In the genomic region with DNA sequence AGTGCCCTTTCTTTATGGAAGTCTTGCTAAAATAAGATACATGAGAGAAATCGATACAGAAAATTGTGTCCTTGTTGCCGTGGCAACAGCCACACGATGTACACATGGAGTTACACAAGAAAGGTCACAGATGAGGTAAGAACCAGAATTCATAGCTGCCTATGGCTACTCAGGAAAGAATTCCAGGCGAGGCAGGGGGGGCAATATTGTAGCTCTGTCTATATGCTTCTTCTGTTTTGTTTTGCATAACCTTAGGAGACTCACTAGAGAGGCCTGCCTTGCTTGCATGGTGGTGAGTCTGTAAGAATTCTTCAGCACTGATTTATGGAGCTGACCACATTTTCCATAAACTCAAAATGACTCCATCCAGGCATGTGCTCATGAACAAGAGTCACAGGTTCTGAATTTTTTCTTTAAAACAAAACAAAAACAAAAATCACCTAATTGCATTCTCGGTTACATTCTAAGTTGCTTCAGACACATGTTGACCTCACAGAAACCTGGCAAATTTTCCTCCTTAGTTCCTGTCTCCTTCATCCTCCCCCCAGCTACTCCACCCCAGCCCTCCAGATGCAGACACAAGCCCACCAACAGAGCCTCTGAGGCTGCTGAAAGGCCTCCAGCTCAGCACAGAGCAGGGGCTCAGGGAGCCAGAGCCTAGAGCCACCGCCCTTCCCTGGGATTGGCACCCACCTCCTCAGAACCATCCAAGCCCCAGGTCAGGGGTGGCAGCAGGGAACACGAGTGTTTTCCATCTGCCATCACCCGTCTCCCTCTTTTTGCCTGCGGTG, we compare ENCODE assay signal across 2 cellular contexts.
TF ChIP-seq lines count a peak whose summit lies in the region.

No MANE protein-coding gene starts in this region.

TF ChIP-seq in IMR-90, 13 proteins besides CTCF, POLR2A, EP300 and RAD21 (continued from another document):
- TF ChIP-seq MXI1 (IDR thresholded peaks at IDR 0.05; ENCODE audit: borderline replicate concordance, low read depth, low read length), result 0 out of 2 replicates have a peak, but pooled peaks have one; percentile 37
- TF ChIP-seq, protein P1, sequence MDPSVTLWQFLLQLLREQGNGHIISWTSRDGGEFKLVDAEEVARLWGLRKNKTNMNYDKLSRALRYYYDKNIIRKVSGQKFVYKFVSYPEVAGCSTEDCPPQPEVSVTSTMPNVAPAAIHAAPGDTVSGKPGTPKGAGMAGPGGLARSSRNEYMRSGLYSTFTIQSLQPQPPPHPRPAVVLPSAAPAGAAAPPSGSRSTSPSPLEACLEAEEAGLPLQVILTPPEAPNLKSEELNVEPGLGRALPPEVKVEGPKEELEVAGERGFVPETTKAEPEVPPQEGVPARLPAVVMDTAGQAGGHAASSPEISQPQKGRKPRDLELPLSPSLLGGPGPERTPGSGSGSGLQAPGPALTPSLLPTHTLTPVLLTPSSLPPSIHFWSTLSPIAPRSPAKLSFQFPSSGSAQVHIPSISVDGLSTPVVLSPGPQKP (IDR thresholded peaks at IDR 0.05; ENCODE audit: borderline replicate concordance, low read depth, low read length), result no peak
- TF ChIP-seq FOS (IDR thresholded peaks at IDR 0.05; ENCODE audit: low read depth, low read length), result peak; percentile 25; the same call in 1 of the 2 replicates
- TF ChIP-seq CEBPB (IDR thresholded peaks at IDR 0.05; ENCODE audit: low read depth, low read length), result peak; percentile 98
- TF ChIP-seq NFE2L2 (IDR thresholded peaks at IDR 0.05; ENCODE audit: low read depth, low read length), result peak; percentile 18; the same call in 1 of the 2 replicates
- peak; percentile 11; the same call in 1 of the 2 replicates for TF ChIP-seq MAFK (IDR thresholded peaks at IDR 0.05; ENCODE audit: low read depth, low read length)
- peak; percentile 13; the same call in 1 of the 2 replicates for TF ChIP-seq SMC3 (IDR thresholded peaks at IDR 0.05; ENCODE audit: low read depth, low read length)
- TF ChIP-seq USF2 (IDR thresholded peaks at IDR 0.05; ENCODE audit: low read depth, low read length), result peak; percentile 55
- TF ChIP-seq RCOR1 (IDR thresholded peaks at IDR 0.05; ENCODE audit: insufficient replicate concordance, low read length), result no peak
- TF ChIP-seq RFX5 (IDR thresholded peaks at IDR 0.05; ENCODE audit: low read depth, low read length), result peak; percentile 67; the same call in 1 of the 2 replicates
- no peak for TF ChIP-seq CHD1 (IDR thresholded peaks at IDR 0.05; ENCODE audit: low read depth, low read length)

TF ChIP-seq in GM12891, 5 proteins besides CTCF, POLR2A, EP300 and RAD21 (continued from another document):
- TF ChIP-seq PAX5 (IDR thresholded peaks at IDR 0.05; ENCODE audit: insufficient read depth, low read length, severe bottlenecking) (no peak), POLR2AphosphoS5 (IDR thresholded peaks at IDR 0.05; ENCODE audit: low read depth, low read length) (no peak)
